1 cellular context compared by ENCODE assay signal in the genomic region with DNA sequence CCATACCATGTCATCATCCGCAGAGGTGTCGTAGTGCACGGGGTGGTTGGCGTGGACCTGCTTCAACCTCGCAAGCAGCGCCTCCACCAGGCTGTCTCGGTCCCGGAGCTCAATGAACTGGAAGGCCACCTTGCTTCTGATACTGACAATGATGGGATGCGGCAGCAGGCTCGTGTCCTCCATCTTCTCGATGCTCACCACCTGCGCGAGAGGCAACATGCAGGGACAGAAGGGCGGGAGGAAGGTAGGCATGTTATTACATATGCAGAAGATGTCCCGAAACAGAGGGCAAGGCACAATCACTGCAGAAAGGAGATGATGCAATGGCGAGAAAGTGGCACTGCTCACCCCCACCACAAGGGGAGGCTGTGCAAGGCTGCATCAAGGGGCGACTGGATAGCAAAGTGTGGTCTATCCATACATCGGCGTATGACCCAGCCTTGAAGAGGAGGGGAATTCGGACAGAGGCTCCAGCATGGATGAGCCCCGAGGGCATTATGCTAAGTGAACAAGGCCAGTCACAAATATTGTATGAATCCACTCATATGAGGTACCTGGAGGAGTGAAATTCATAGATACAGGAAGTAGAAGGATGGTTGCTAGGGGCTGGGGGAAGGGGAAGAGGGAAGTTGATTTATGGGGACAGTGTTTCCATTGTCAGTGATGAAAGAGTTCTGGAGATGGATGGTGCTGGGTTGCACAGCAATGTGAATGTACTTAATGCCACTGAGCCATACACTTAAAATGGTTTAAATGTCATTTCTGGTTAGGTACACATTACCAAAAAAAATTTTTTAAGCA.
TF ChIP-seq lines count a peak whose summit lies in the region.

No MANE protein-coding gene starts in this region.

TF ChIP-seq in HepG2, 621 proteins besides CTCF, POLR2A, EP300 and RAD21 (continued from another document and continues in another):
- TF ChIP-seq MTA1 (CRISPR knock-in tag; IDR thresholded peaks at IDR 0.05; ENCODE audit: borderline replicate concordance) (no peak), ZNF296 (CRISPR knock-in tag; conservative IDR thresholded peaks at IDR 0.05) (no peak), ZNF282 (IDR thresholded peaks at IDR 0.05; ENCODE audit: partially characterized antibody) (no peak), JUN (CRISPR knock-in tag; IDR thresholded peaks at IDR 0.05) (no peak), IKZF1 (IDR thresholded peaks at IDR 0.05) (no peak), ZNF235 (CRISPR knock-in tag; IDR thresholded peaks at IDR 0.05; ENCODE audit: borderline replicate concordance) (no peak), TAF1 (CRISPR knock-in tag; IDR thresholded peaks at IDR 0.05) (peak; percentile 31; the same call in 1 of the 2 replicates), MZF1 (CRISPR knock-in tag; IDR thresholded peaks at IDR 0.05; ENCODE audit: borderline replicate concordance) (no peak), ZNF652 (CRISPR knock-in tag; IDR thresholded peaks at IDR 0.05; ENCODE audit: borderline replicate concordance, low read depth) (peak; percentile 41; the same call in 1 of the 2 replicates), SMYD3 (CRISPR knock-in tag; IDR thresholded peaks at IDR 0.05) (no peak), ZNF343 (CRISPR knock-in tag; IDR thresholded peaks at IDR 0.05) (no peak), NCOA1 (CRISPR knock-in tag; IDR thresholded peaks at IDR 0.05) (no peak), ZNF776 (CRISPR knock-in tag; IDR thresholded peaks at IDR 0.05) (no peak), WIZ (CRISPR knock-in tag; IDR thresholded peaks at IDR 0.05) (no peak), NFATC3 (CRISPR knock-in tag; IDR thresholded peaks at IDR 0.05) (no peak), SMARCE1 (IDR thresholded peaks at IDR 0.05; ENCODE audit: borderline replicate concordance) (no peak), GATAD1 (CRISPR knock-in tag; IDR thresholded peaks at IDR 0.05) (peak; percentile 52; the same call in 1 of the 2 replicates), ELF4 (CRISPR knock-in tag; IDR thresholded peaks at IDR 0.05; ENCODE audit: borderline replicate concordance) (no peak), TAF15 (IDR thresholded peaks at IDR 0.05; ENCODE audit: low read depth, low read length, poor library complexity, severe bottlenecking) (no peak), SP2 (CRISPR knock-in tag; IDR thresholded peaks at IDR 0.05) (no peak), FOXP1 (IDR thresholded peaks at IDR 0.05) (no peak), FOXP1 (CRISPR knock-in tag; IDR thresholded peaks at IDR 0.05) (no peak), ZNF34 (CRISPR knock-in tag; IDR thresholded peaks at IDR 0.05; ENCODE audit: borderline replicate concordance) (no peak), CBFB (CRISPR knock-in tag; IDR thresholded peaks at IDR 0.05) (0 out of 2 replicates have a peak, but pooled peaks have one; percentile 67), ZNF816 (CRISPR knock-in tag; IDR thresholded peaks at IDR 0.05; ENCODE audit: borderline replicate concordance) (no peak), HNF4A (CRISPR knock-in tag; IDR thresholded peaks at IDR 0.05) (no peak), ZNF333 (CRISPR knock-in tag; IDR thresholded peaks at IDR 0.05; ENCODE audit: borderline replicate concordance) (no peak), ETV5 (CRISPR knock-in tag; IDR thresholded peaks at IDR 0.05; ENCODE audit: borderline replicate concordance) (peak; percentile 46; the same call in 1 of the 2 replicates), FOXO1 (CRISPR knock-in tag; IDR thresholded peaks at IDR 0.05) (peak; percentile 47), AGO1 (IDR thresholded peaks at IDR 0.05; ENCODE audit: low read depth, low read length, poor library complexity, severe bottlenecking) (no peak), ZNF510 (CRISPR knock-in tag; IDR thresholded peaks at IDR 0.05; ENCODE audit: low read depth) (no peak), CHD4 (IDR thresholded peaks at IDR 0.05; ENCODE audit: borderline replicate concordance, low read length) (no peak), ZNF564 (CRISPR knock-in tag; IDR thresholded peaks at IDR 0.05) (no peak), ZFP41 (CRISPR knock-in tag; IDR thresholded peaks at IDR 0.05; ENCODE audit: borderline replicate concordance) (no peak), POLR2AphosphoS5 (IDR thresholded peaks at IDR 0.05; ENCODE audit: low read depth, low read length) (no peak)
- TF ChIP-seq, protein P1, sequence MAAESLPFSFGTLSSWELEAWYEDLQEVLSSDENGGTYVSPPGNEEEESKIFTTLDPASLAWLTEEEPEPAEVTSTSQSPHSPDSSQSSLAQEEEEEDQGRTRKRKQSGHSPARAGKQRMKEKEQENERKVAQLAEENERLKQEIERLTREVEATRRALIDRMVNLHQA (CRISPR knock-in tag; IDR thresholded peaks at IDR 0.05): peak; percentile 74; the same call in 1 of the 2 replicates
- TF ChIP-seq, protein P2, sequence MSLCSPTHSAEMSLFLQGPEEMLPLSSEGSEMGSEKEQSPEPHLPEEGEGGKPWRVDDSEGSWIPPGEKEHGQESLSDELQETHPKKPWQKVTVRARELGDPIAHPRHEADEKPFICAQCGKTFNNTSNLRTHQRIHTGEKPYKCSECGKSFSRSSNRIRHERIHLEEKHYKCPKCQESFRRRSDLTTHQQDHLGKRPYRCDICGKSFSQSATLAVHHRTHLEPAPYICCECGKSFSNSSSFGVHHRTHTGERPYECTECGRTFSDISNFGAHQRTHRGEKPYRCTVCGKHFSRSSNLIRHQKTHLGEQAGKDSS (CRISPR knock-in tag; IDR thresholded peaks at IDR 0.05; ENCODE audit: borderline replicate concordance, low read depth): no peak
- TF ChIP-seq, protein P3, sequence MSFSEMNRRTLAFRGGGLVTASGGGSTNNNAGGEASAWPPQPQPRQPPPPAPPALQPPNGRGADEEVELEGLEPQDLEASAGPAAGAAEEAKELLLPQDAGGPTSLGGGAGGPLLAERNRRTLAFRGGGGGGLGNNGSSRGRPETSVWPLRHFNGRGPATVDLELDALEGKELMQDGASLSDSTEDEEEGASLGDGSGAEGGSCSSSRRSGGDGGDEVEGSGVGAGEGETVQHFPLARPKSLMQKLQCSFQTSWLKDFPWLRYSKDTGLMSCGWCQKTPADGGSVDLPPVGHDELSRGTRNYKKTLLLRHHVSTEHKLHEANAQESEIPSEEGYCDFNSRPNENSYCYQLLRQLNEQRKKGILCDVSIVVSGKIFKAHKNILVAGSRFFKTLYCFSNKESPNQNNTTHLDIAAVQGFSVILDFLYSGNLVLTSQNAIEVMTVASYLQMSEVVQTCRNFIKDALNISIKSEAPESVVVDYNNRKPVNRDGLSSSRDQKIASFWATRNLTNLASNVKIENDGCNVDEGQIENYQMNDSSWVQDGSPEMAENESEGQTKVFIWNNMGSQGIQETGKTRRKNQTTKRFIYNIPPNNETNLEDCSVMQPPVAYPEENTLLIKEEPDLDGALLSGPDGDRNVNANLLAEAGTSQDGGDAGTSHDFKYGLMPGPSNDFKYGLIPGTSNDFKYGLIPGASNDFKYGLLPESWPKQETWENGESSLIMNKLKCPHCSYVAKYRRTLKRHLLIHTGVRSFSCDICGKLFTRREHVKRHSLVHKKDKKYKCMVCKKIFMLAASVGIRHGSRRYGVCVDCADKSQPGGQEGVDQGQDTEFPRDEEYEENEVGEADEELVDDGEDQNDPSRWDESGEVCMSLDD (CRISPR knock-in tag; IDR thresholded peaks at IDR 0.05; ENCODE audit: borderline replicate concordance): no peak
- TF ChIP-seq, protein P4, sequence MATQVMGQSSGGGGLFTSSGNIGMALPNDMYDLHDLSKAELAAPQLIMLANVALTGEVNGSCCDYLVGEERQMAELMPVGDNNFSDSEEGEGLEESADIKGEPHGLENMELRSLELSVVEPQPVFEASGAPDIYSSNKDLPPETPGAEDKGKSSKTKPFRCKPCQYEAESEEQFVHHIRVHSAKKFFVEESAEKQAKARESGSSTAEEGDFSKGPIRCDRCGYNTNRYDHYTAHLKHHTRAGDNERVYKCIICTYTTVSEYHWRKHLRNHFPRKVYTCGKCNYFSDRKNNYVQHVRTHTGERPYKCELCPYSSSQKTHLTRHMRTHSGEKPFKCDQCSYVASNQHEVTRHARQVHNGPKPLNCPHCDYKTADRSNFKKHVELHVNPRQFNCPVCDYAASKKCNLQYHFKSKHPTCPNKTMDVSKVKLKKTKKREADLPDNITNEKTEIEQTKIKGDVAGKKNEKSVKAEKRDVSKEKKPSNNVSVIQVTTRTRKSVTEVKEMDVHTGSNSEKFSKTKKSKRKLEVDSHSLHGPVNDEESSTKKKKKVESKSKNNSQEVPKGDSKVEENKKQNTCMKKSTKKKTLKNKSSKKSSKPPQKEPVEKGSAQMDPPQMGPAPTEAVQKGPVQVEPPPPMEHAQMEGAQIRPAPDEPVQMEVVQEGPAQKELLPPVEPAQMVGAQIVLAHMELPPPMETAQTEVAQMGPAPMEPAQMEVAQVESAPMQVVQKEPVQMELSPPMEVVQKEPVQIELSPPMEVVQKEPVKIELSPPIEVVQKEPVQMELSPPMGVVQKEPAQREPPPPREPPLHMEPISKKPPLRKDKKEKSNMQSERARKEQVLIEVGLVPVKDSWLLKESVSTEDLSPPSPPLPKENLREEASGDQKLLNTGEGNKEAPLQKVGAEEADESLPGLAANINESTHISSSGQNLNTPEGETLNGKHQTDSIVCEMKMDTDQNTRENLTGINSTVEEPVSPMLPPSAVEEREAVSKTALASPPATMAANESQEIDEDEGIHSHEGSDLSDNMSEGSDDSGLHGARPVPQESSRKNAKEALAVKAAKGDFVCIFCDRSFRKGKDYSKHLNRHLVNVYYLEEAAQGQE (IDR thresholded peaks at IDR 0.05; ENCODE audit: borderline replicate concordance in 1 of 2, low read depth in 1 of 2, low read length in 2 of 2): no peak
- TF ChIP-seq, protein P5, sequence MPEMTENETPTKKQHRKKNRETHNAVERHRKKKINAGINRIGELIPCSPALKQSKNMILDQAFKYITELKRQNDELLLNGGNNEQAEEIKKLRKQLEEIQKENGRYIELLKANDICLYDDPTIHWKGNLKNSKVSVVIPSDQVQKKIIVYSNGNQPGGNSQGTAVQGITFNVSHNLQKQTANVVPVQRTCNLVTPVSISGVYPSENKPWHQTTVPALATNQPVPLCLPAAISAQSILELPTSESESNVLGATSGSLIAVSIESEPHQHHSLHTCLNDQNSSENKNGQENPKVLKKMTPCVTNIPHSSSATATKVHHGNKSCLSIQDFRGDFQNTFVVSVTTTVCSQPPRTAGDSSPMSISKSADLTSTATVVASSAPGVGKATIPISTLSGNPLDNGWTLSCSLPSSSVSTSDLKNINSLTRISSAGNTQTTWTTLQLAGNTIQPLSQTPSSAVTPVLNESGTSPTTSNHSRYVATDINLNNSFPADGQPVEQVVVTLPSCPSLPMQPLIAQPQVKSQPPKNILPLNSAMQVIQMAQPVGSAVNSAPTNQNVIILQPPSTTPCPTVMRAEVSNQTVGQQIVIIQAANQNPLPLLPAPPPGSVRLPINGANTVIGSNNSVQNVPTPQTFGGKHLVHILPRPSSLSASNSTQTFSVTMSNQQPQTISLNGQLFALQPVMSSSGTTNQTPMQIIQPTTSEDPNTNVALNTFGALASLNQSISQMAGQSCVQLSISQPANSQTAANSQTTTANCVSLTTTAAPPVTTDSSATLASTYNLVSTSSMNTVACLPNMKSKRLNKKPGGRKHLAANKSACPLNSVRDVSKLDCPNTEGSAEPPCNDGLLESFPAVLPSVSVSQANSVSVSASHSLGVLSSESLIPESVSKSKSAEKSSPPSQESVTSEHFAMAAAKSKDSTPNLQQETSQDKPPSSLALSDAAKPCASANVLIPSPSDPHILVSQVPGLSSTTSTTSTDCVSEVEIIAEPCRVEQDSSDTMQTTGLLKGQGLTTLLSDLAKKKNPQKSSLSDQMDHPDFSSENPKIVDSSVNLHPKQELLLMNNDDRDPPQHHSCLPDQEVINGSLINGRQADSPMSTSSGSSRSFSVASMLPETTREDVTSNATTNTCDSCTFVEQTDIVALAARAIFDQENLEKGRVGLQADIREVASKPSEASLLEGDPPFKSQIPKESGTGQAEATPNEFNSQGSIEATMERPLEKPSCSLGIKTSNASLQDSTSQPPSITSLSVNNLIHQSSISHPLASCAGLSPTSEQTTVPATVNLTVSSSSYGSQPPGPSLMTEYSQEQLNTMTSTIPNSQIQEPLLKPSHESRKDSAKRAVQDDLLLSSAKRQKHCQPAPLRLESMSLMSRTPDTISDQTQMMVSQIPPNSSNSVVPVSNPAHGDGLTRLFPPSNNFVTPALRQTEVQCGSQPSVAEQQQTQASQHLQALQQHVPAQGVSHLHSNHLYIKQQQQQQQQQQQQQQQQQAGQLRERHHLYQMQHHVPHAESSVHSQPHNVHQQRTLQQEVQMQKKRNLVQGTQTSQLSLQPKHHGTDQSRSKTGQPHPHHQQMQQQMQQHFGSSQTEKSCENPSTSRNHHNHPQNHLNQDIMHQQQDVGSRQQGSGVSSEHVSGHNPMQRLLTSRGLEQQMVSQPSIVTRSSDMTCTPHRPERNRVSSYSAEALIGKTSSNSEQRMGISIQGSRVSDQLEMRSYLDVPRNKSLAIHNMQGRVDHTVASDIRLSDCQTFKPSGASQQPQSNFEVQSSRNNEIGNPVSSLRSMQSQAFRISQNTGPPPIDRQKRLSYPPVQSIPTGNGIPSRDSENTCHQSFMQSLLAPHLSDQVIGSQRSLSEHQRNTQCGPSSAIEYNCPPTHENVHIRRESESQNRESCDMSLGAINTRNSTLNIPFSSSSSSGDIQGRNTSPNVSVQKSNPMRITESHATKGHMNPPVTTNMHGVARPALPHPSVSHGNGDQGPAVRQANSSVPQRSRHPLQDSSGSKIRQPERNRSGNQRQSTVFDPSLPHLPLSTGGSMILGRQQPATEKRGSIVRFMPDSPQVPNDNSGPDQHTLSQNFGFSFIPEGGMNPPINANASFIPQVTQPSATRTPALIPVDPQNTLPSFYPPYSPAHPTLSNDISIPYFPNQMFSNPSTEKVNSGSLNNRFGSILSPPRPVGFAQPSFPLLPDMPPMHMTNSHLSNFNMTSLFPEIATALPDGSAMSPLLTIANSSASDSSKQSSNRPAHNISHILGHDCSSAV (CRISPR knock-in tag; IDR thresholded peaks at IDR 0.05; ENCODE audit: borderline replicate concordance): no peak
- TF ChIP-seq, protein P6, sequence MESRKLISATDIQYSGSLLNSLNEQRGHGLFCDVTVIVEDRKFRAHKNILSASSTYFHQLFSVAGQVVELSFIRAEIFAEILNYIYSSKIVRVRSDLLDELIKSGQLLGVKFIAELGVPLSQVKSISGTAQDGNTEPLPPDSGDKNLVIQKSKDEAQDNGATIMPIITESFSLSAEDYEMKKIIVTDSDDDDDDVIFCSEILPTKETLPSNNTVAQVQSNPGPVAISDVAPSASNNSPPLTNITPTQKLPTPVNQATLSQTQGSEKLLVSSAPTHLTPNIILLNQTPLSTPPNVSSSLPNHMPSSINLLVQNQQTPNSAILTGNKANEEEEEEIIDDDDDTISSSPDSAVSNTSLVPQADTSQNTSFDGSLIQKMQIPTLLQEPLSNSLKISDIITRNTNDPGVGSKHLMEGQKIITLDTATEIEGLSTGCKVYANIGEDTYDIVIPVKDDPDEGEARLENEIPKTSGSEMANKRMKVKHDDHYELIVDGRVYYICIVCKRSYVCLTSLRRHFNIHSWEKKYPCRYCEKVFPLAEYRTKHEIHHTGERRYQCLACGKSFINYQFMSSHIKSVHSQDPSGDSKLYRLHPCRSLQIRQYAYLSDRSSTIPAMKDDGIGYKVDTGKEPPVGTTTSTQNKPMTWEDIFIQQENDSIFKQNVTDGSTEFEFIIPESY (CRISPR knock-in tag; IDR thresholded peaks at IDR 0.05): peak; percentile 78
